Comparison of ENCODE assay signal across 20 cellular contexts in genomic region chr10:49745756-49746155, GRCh38. TPM values are rescaled to one million over a fixed set of nuclear protein-coding genes. Genes with fewer than 3 reads are reported as not detected.
"Had no signal": no experiment of that assay in that cellular context is flagged by ENCODE, and none has a peak within 500 bp of the region (broad histone marks: within the 10 kb centered on the region; RNA-seq: fewer than 3 reads in every experiment).

No MANE protein-coding gene starts in this region.

- ATAC-seq: esophagus mucosa; foreskin keratinocyte; gastroesophageal sphincter; heart left ventricle; left cardiac atrium; left lung; naive thymus-derived CD8-positive, alpha-beta T cell; sciatic nerve; stimulated activated memory B cell treated with anti-CD40 and anti-IgM and Interleukin-4, amounts not matched to agents 10 μg/mL and 1 μg/mL and 100 μg/mL, for 72 hours; stimulated activated naive CD8-positive, alpha-beta T cell treated with anti-CD3 and anti-CD28 coated beads, Interleukin-15, Interleukin-2, amounts not matched to agents 100 U/mL and 50 U/mL, for 24 hours; upper lobe of right lung had no signal

- H3K36me3 Mint-ChIP-seq: naive thymus-derived CD8-positive, alpha-beta T cell; stimulated activated memory B cell treated with anti-CD40 and anti-IgM and Interleukin-4, amounts not matched to agents 10 μg/mL and 1 μg/mL and 100 μg/mL, for 72 hours had no signal

- H3K9me3 Mint-ChIP-seq: endodermal cell; naive thymus-derived CD8-positive, alpha-beta T cell had no signal

- H3K4me3 Mint-ChIP-seq: endodermal cell; stimulated activated memory B cell treated with anti-CD40 and anti-IgM and Interleukin-4, amounts not matched to agents 10 μg/mL and 1 μg/mL and 100 μg/mL, for 72 hours had no signal

- DNase-seq: cerebellar nuclear complex; effector CD8-positive, alpha-beta T cell; endodermal cell; foreskin keratinocyte; left cardiac atrium; left lung; mesendoderm; stimulated activated CD4-positive, alpha-beta T cell treated with anti-CD3 and anti-CD28 coated beads, Interleukin-2, amount 100 ng/mL, for 24 hours; stimulated activated CD4-positive, alpha-beta T cell treated with anti-CD3 and anti-CD28 coated beads, Interleukin-4, amount 100 ng/mL, for 24 hours; stimulated activated naive CD8-positive, alpha-beta T cell treated with anti-CD3 and anti-CD28 coated beads, Interleukin-15, Interleukin-2, amounts not matched to agents 100 U/mL and 50 U/mL, for 24 hours; transverse colon; upper lobe of right lung; uterus had no signal

- H3K4me1 Mint-ChIP-seq: endodermal cell; naive thymus-derived CD8-positive, alpha-beta T cell; stimulated activated memory B cell treated with anti-CD40 and anti-IgM and Interleukin-4, amounts not matched to agents 10 μg/mL and 1 μg/mL and 100 μg/mL, for 72 hours had no signal

- H3K27ac Mint-ChIP-seq: endodermal cell; naive thymus-derived CD8-positive, alpha-beta T cell; stimulated activated memory B cell treated with anti-CD40 and anti-IgM and Interleukin-4, amounts not matched to agents 10 μg/mL and 1 μg/mL and 100 μg/mL, for 72 hours had no signal

RNA-seq across cellular contexts. Expression of gene OGDHL, which starts 16.4 kb away (rescaled TPM):
- total RNA-seq: naive thymus-derived CD8-positive, alpha-beta T cell; sciatic nerve; thoracic aorta had no signal
